8 cellular contexts compared by ENCODE assay signal in genomic region chr14:90815567-90815816, GRCh38. TPM values are rescaled to one million over a fixed set of nuclear protein-coding genes. Genes with fewer than 3 reads are reported as not detected.
DNase-seq lines count a peak whose midpoint lies in the region; ATAC-seq and TF ChIP-seq lines count a peak whose summit lies in the region.

No MANE protein-coding gene starts in this region.

- H3K27ac ChIP-seq in spleen: peak overlapping the region in 3 of 8 donors; percentile 41 to 82 (median 56)

- 37 to 52% (median 44%) methylated on average over 6 of the region's 6 CpGs for WGBS in spleen, 5 donors

- H3K27ac Mint-ChIP-seq in activated T-helper 2 cell treated with anti-CD3 and anti-CD28 coated beads, Interferon-gamma antibody, Interleukin-2, Interleukin-4, amounts not matched to agents 10 μg/mL and 5 μg/mL and 100 μg/mL, durations not matched to agents 14 hours and 24 hours and 36 hours: no peak overlapping the region
- H3K27ac Mint-ChIP-seq in immature natural killer cell: peak overlapping the region in 3 of 6 donors; percentile 3 to 75 (median 65)

- H3K4me1 ChIP-seq in spleen: peaks cover 5 to 44% (median 29%) of the 10 kb centered on the region in 6 donors

- no peak for DNase-seq in HFF-Myc (ENCODE audit: extremely low read depth, low read depth)
- no peak for DNase-seq in activated T-helper 2 cell treated with anti-CD3 and anti-CD28 coated beads, Interferon-gamma antibody, Interleukin-2, Interleukin-4, amounts not matched to agents 10 μg/mL and 5 μg/mL and 100 μg/mL, durations not matched to agents 14 hours and 24 hours and 36 hours (ENCODE audit: low spot score)
- DNase-seq in immature natural killer cell: no peak
- no peak for DNase-seq in spleen
- no peak for DNase-seq in putamen (ENCODE audit: low spot score)
- DNase-seq in NK-92 treated with Interleukin-12 subunit alpha and Interleukin-12 subunit beta, amount 100 ng/mL, for 24 hours (lab: John Stamatoyannopoulos, UW): no peak
- no peak for DNase-seq in stimulated activated CD4-positive, alpha-beta T cell treated with anti-CD3 and anti-CD28 coated beads, Interleukin-2, amount 100 ng/mL, for 24 hours

- no peak for TF ChIP-seq POLR2A in spleen (IDR thresholded peaks at IDR 0.05)

- H3K27me3 Mint-ChIP-seq in activated T-helper 2 cell treated with anti-CD3 and anti-CD28 coated beads, Interferon-gamma antibody, Interleukin-2, Interleukin-4, amounts not matched to agents 10 μg/mL and 5 μg/mL and 100 μg/mL, durations not matched to agents 14 hours and 24 hours and 36 hours (ENCODE audit: low read depth): peaks cover 41% of the 10 kb centered on the region
- H3K27me3 Mint-ChIP-seq in immature natural killer cell (ENCODE audit: low read depth in 3 of 3): peaks cover 0 to 6% (median 5%) of the 10 kb centered on the region in 3 donors

- H3K36me3 Mint-ChIP-seq in activated T-helper 2 cell treated with anti-CD3 and anti-CD28 coated beads, Interferon-gamma antibody, Interleukin-2, Interleukin-4, amounts not matched to agents 10 μg/mL and 5 μg/mL and 100 μg/mL, durations not matched to agents 14 hours and 24 hours and 36 hours (ENCODE audit: low read depth): no peaks in the 10 kb centered on the region
- H3K36me3 Mint-ChIP-seq in immature natural killer cell: no peaks in the 10 kb centered on the region

- no peaks in the 10 kb centered on the region for H3K9me3 Mint-ChIP-seq in activated T-helper 2 cell treated with anti-CD3 and anti-CD28 coated beads, Interferon-gamma antibody, Interleukin-2, Interleukin-4, amounts not matched to agents 10 μg/mL and 5 μg/mL and 100 μg/mL, durations not matched to agents 14 hours and 24 hours and 36 hours
- H3K9me3 Mint-ChIP-seq in immature natural killer cell: no peaks in the 10 kb centered on the region

- peaks cover 0 to 6% (median 0%) of the 10 kb centered on the region in 7 donors for H3K27me3 ChIP-seq in spleen (replicated peaks in 1 of 7)

- intact Hi-C loops in activated T-helper 2 cell treated with anti-CD3 and anti-CD28 coated beads, Interferon-gamma antibody, Interleukin-2, Interleukin-4, amounts not matched to agents 10 μg/mL and 5 μg/mL and 100 μg/mL, durations not matched to agents 14 hours and 24 hours and 36 hours (cut with micrococcal nuclease): no loop called here
- intact Hi-C loops in spleen (cut with DNase I; ENCODE audit: low total_unique reads): no loop called here

- TF ChIP-seq CTCF in HFF-Myc (IDR thresholded peaks at IDR 0.05; ENCODE audit: low read depth, low read length, missing control alignments) (no peak), spleen (IDR thresholded peaks at IDR 0.05 in 8 of 11, conservative IDR thresholded peaks at IDR 0.05 in 3 of 11) (no peak)

- H3K4me3 Mint-ChIP-seq in activated T-helper 2 cell treated with anti-CD3 and anti-CD28 coated beads, Interferon-gamma antibody, Interleukin-2, Interleukin-4, amounts not matched to agents 10 μg/mL and 5 μg/mL and 100 μg/mL, durations not matched to agents 14 hours and 24 hours and 36 hours (ENCODE audit: low read depth): peak overlapping the region; percentile 76
- peak overlapping the region; percentile 59 to 89 (median 79) for H3K4me3 Mint-ChIP-seq in immature natural killer cell

- no peaks in the 10 kb centered on the region for H3K36me3 ChIP-seq in spleen

- peaks cover 4% of the 10 kb centered on the region for H3K4me1 Mint-ChIP-seq in activated T-helper 2 cell treated with anti-CD3 and anti-CD28 coated beads, Interferon-gamma antibody, Interleukin-2, Interleukin-4, amounts not matched to agents 10 μg/mL and 5 μg/mL and 100 μg/mL, durations not matched to agents 14 hours and 24 hours and 36 hours (ENCODE audit: low read depth)
- peaks cover 6 to 11% of the 10 kb centered on the region in 2 donors for H3K4me1 Mint-ChIP-seq in immature natural killer cell

- H3K9me3 ChIP-seq in spleen: no peaks in the 10 kb centered on the region

- peak overlapping the region; percentile 81 for H3K4me3 ChIP-seq in HFF-Myc (replicated peaks; ENCODE audit: low read depth, low read length)
- peak overlapping the region; percentile 37 to 74 (median 44) for H3K4me3 ChIP-seq in spleen

- no peak for ATAC-seq in GM21360 (IDR thresholded peaks at IDR 0.05; ENCODE audit: unreplicated experiment)

RNA-seq across cellular contexts. Expression of gene TTC7B, which starts 0.7 kb away (rescaled TPM):
- 6.1 and 7.7 TPM in 2 replicates for total RNA-seq in activated T-helper 2 cell treated with anti-CD3 and anti-CD28 coated beads, Interferon-gamma antibody, Interleukin-2, Interleukin-4, amounts not matched to agents 10 μg/mL and 5 μg/mL and 100 μg/mL, durations not matched to agents 14 hours and 24 hours and 36 hours
- polyA plus RNA-seq in immature natural killer cell: 1 to 10 TPM in 2 of 3 donors, not detected in 1; 1.0 to 1.1 TPM
- total RNA-seq in spleen: 10 to 100 TPM; 54.1 to 98.4 (median 64.7) TPM
- polyA plus RNA-seq in spleen: 10 to 100 TPM in 1 of 3 donors, 1 to 10 TPM in 2; 6.6 to 16.0 (median 6.7) TPM
